8 cellular contexts compared by ENCODE assay signal in the genomic region with DNA sequence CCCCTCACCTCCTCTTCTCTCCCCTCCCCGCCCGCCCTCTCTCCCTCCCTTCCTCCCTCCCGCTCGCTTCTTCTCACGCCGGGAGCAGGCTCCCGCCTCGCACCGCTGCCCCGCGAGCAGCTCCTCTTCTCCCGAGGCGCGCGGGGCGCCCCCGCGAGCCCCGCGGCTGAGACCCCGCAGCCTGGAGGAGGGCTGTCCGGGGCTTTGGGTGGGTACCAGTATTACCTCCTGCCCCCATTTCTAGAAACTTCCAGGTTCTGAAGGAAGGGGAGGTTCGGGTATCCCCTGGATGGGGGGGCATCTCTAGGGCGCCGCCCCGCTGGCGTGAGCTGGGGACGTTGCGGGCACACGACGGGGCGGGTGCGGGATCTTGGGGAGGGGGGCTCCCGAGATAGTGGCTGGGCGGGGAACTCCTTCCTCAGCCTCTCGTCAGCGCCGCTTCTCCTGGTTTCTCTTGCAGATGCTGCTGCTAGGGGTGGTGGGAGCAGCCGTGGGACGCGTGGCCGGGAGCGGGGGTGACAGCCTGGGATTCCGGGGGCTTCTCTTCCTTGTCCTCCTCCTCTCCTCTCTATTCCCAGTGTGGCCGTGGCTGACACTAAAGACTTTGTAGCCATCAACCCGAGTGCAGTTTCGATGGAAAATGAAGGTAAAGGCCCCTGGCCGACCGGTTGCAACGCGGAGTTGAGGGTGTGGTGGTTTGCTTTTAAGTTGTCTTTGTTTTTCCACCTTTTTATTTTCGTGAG. TPM values are rescaled to one million over a fixed set of nuclear protein-coding genes. Genes with fewer than 3 reads are reported as not detected.
DNase-seq lines count a peak whose midpoint lies in the region; ATAC-seq and TF ChIP-seq lines count a peak whose summit lies in the region.

No MANE protein-coding gene starts in this region.

- H3K9me3 ChIP-seq in right atrium auricular region = no peaks in the 10 kb centered on the region
- no peaks in the 10 kb centered on the region for H3K9me3 ChIP-seq in prostate gland

- DNase-seq in 8988T (peak; percentile 11), RPMI7951 (ENCODE audit: low read depth) (peak; percentile 40), right atrium auricular region (ENCODE audit: low spot score) (peak; percentile 61), prostate gland (ENCODE audit: low spot score) (peak; percentile 22), NCI-H187 treated with DMSO at 0.1 percent for 48 hours (lab: John Stamatoyannopoulos, UW) (no peak)
- DNase-seq in activated naive CD8-positive, alpha-beta T cell treated with anti-CD3 and anti-CD28 coated beads, Interleukin-2, amount 50 U/mL, for 24 hours = peak; percentile 50

- H3K4me1 ChIP-seq in right atrium auricular region (peaks cover 0 to 16% of the 10 kb centered on the region in 2 donors), prostate gland (replicated peaks) (no peaks in the 10 kb centered on the region)

- WGBS in prostate gland = under 1% methylated on average over 49 of the region's 52 CpGs

- peak overlapping the region; percentile 94 for H3K4me3 Mint-ChIP-seq in activated naive CD8-positive, alpha-beta T cell treated with anti-CD3 and anti-CD28 coated beads, Interleukin-2, amount 50 U/mL, for 24 hours

- intact Hi-C loops in prostate gland (cut with DNase I) = loop anchor here (5.0 to 10.0 kb wide), 3 partner anchors 133 to 620 kb away; a partner anchor contains a TSS

- peaks cover 45% of the 10 kb centered on the region for H3K4me1 Mint-ChIP-seq in activated naive CD8-positive, alpha-beta T cell treated with anti-CD3 and anti-CD28 coated beads, Interleukin-2, amount 50 U/mL, for 24 hours

- TF ChIP-seq CTCF in right atrium auricular region (IDR thresholded peaks at IDR 0.05) (peak in 1 of 2 donors; percentile 16), prostate gland (IDR thresholded peaks at IDR 0.05) (no peak)

- H3K36me3 ChIP-seq in right atrium auricular region (no peaks in the 10 kb centered on the region), prostate gland (no peaks in the 10 kb centered on the region)

- ATAC-seq in GM18502 (IDR thresholded peaks at IDR 0.05; ENCODE audit: poor library complexity, unreplicated experiment) (peak; percentile 25), HG03045 (IDR thresholded peaks at IDR 0.05; ENCODE audit: unreplicated experiment) (peak; percentile 13)
- ATAC-seq in activated naive CD8-positive, alpha-beta T cell treated with anti-CD3 and anti-CD28 coated beads, Interleukin-2, amount 50 U/mL, for 24 hours = peak; percentile 8

- no peak for TF ChIP-seq POLR2A in prostate gland (IDR thresholded peaks at IDR 0.05)

- H3K9me3 Mint-ChIP-seq in activated naive CD8-positive, alpha-beta T cell treated with anti-CD3 and anti-CD28 coated beads, Interleukin-2, amount 50 U/mL, for 24 hours = no peaks in the 10 kb centered on the region

- peak overlapping the region; percentile 88 for H3K27ac Mint-ChIP-seq in activated naive CD8-positive, alpha-beta T cell treated with anti-CD3 and anti-CD28 coated beads, Interleukin-2, amount 50 U/mL, for 24 hours

- H3K27ac ChIP-seq in right atrium auricular region = peak overlapping the region; percentile 92 to 96
- H3K27ac ChIP-seq in prostate gland = peak overlapping the region; percentile 93 to 95

- H3K4me3 ChIP-seq in right atrium auricular region (peak overlapping the region; percentile 84 to 96), prostate gland (peak overlapping the region; percentile 66 to 79)

- no peaks in the 10 kb centered on the region for H3K27me3 ChIP-seq in right atrium auricular region
- H3K27me3 ChIP-seq in prostate gland (replicated peaks; ENCODE audit: insufficient read depth) = no peaks in the 10 kb centered on the region

- H3K27me3 Mint-ChIP-seq in activated naive CD8-positive, alpha-beta T cell treated with anti-CD3 and anti-CD28 coated beads, Interleukin-2, amount 50 U/mL, for 24 hours = no peaks in the 10 kb centered on the region

- peaks cover 4% of the 10 kb centered on the region for H3K36me3 Mint-ChIP-seq in activated naive CD8-positive, alpha-beta T cell treated with anti-CD3 and anti-CD28 coated beads, Interleukin-2, amount 50 U/mL, for 24 hours (ENCODE audit: low read depth)

RNA-seq across cellular contexts. Expression of a gene that starts 0.4 kb away (rescaled TPM):
- 62.5 and 67.1 TPM in 2 replicates for total RNA-seq in RPMI7951 (2014; rRNA removed; shearing (Covaris generic))
- total RNA-seq in right atrium auricular region (10 to 100 TPM; 49.8 to 51.8 TPM), prostate gland (100 to 1,000 TPM; 123 to 158 TPM)
